Comparison of ENCODE assay signal across 1 cellular context in genomic region chr16:22278841-22279240, GRCh38.
TF ChIP-seq lines count a peak whose summit lies in the region.

No MANE protein-coding gene starts in this region.

TF ChIP-seq in HepG2, 621 proteins besides CTCF, POLR2A, EP300 and RAD21 (continued from another document):
- TF ChIP-seq ZXDC (CRISPR knock-in tag; IDR thresholded peaks at IDR 0.05) (0 out of 2 replicates have a peak, but pooled peaks have one; percentile 33), ZNF350 (CRISPR knock-in tag; IDR thresholded peaks at IDR 0.05; ENCODE audit: borderline replicate concordance, low read depth) (no peak), RARG (CRISPR knock-in tag; IDR thresholded peaks at IDR 0.05; ENCODE audit: low read depth) (no peak), ZNF414 (CRISPR knock-in tag; IDR thresholded peaks at IDR 0.05) (no peak)
TF ChIP-seq in HepG2: peak in this region for 1.
